ENCODE assay signal across 1 cellular context in the genomic region with DNA sequence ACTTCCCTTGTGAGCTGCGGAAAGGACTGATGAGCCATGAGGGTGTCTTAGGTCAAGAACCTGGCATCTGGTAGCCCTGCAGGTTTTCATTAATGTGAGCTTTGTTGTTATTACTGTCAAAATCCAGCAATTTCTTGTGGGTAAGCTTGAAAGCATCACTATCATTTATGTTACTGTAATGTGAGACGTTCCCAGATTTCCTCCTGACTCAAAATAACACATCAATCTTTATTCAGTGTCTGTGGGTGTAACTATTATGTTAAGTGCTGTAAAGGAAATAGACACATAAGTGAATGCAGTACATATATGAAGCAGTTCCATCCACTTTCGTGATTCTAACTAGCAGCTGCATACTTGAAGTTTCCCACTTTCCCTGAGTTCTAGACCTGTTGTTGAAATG.
TF ChIP-seq lines count a peak whose summit lies in the region.

No MANE protein-coding gene starts in this region.

TF ChIP-seq in IMR-90, 13 proteins besides CTCF, POLR2A, EP300 and RAD21:
- TF ChIP-seq RCOR1 (IDR thresholded peaks at IDR 0.05; ENCODE audit: insufficient replicate concordance, low read length), result no peak
- no peak for TF ChIP-seq MXI1 (IDR thresholded peaks at IDR 0.05; ENCODE audit: borderline replicate concordance, low read depth, low read length)
- no peak for TF ChIP-seq NFE2L2 (IDR thresholded peaks at IDR 0.05; ENCODE audit: low read depth, low read length)
- TF ChIP-seq MAZ (IDR thresholded peaks at IDR 0.05; ENCODE audit: borderline replicate concordance, low read depth, low read length), result no peak
